25 cellular contexts compared by ENCODE assay signal in genomic region chr10:571643-572042, GRCh38.
DNase-seq lines count a peak whose midpoint lies in the region; ATAC-seq and TF ChIP-seq lines count a peak whose summit lies in the region.
"Had no signal": no experiment of that assay in that cellular context is flagged by ENCODE, and none has a peak within 500 bp of the region (broad histone marks: within the 10 kb centered on the region; RNA-seq: fewer than 3 reads in every experiment).

No MANE protein-coding gene starts in this region.

- intact Hi-C loops in natural killer cell (cut with micrococcal nuclease), result no loop called here

- H3K4me1 ChIP-seq in rectal smooth muscle tissue (ENCODE audit: control insufficient read depth, insufficient read depth, low read length), result peaks cover 32% of the 10 kb centered on the region

- in situ Hi-C loops in brain microvascular endothelial cell (cut with HindIII; ENCODE audit: low pct_ligation_motif_present, low sequenced_read_pairs), result no loop called here

- H3K4me1 Mint-ChIP-seq in brain, result peaks cover 79% of the 10 kb centered on the region
- H3K4me1 Mint-ChIP-seq in natural killer cell, result no peaks in the 10 kb centered on the region
- H3K4me1 Mint-ChIP-seq: CD14-positive monocyte; naive thymus-derived CD8-positive, alpha-beta T cell had no signal

- H3K27me3 ChIP-seq in rectal smooth muscle tissue (ENCODE audit: control insufficient read depth, insufficient read depth, low read length) (no peaks in the 10 kb centered on the region), brain microvascular endothelial cell (replicated peaks) (no peaks in the 10 kb centered on the region)
- H3K27me3 ChIP-seq: stomach had no signal

- H3K9ac ChIP-seq in rectal smooth muscle tissue (ENCODE audit: low read length), result no peak overlapping the region
- H3K9ac ChIP-seq: parathyroid adenoma had no signal

- no peaks in the 10 kb centered on the region for H3K27me3 Mint-ChIP-seq in brain
- H3K27me3 Mint-ChIP-seq in natural killer cell (ENCODE audit: low read depth in 2 of 2), result peaks cover 12 to 41% of the 10 kb centered on the region in 2 donors

- H3K27ac ChIP-seq in rectal smooth muscle tissue (ENCODE audit: low read depth, low read length) (peak overlapping the region; percentile 61), brain microvascular endothelial cell (no peak overlapping the region)
- H3K27ac ChIP-seq: epithelial cell of prostate, parathyroid adenoma had no signal

- no peak overlapping the region for H3K4me3 ChIP-seq in fibroblast of the aortic adventitia (ENCODE audit: low read depth, low read length)
- H3K4me3 ChIP-seq in rectal smooth muscle tissue (ENCODE audit: low read length), result no peak overlapping the region
- no peak overlapping the region for H3K4me3 ChIP-seq in brain microvascular endothelial cell (ENCODE audit: low read depth, low read length)
- H3K4me3 ChIP-seq: stomach had no signal

- H3K36me3 Mint-ChIP-seq in brain (peaks cover 59% of the 10 kb centered on the region), natural killer cell (no peaks in the 10 kb centered on the region)
- H3K36me3 Mint-ChIP-seq: CD14-positive monocyte had no signal

- no peak for ATAC-seq in natural killer cell
- ATAC-seq: activated CD4-positive, CD25-positive, alpha-beta regulatory T cell treated with anti-CD3 and anti-CD28 coated beads, Interleukin-2, amount 50 U/mL, for 24 hours; activated CD8-positive, alpha-beta T cell treated with anti-CD3 and anti-CD28 coated beads for 36 hours; HCT116; naive thymus-derived CD8-positive, alpha-beta T cell had no signal

- peaks cover 17 to 23% (median 19%) of the 10 kb centered on the region in 5 experiments for H3K9me3 Mint-ChIP-seq in brain
- H3K9me3 Mint-ChIP-seq in natural killer cell, result no peaks in the 10 kb centered on the region

- H3K4me3 Mint-ChIP-seq in brain, result no peak overlapping the region
- H3K4me3 Mint-ChIP-seq in natural killer cell, result no peak overlapping the region
- H3K4me3 Mint-ChIP-seq: activated CD8-positive, alpha-beta T cell treated with anti-CD3 and anti-CD28 coated beads for 36 hours; CD14-positive monocyte; naive thymus-derived CD8-positive, alpha-beta T cell had no signal

- DNase-seq in EH (ENCODE audit: low read depth), result peak; percentile 43
- peak; percentile 47 for DNase-seq in fibroblast of the aortic adventitia (ENCODE audit: low read depth)
- no peak for DNase-seq in brain microvascular endothelial cell
- DNase-seq in SW 1271 (lab: John Stamatoyannopoulos, UW), result no peak
- DNase-seq in natural killer cell, result no peak
- DNase-seq in hippocampal formation (lab: John Stamatoyannopoulos, UW), result no peak
- DNase-seq: activated CD8-positive, alpha-beta T cell treated with anti-CD3 and anti-CD28 coated beads for 36 hours; amniotic stem cell; caudate nucleus; glutamatergic neuron; mesenchymal stem cell; NCI-H1092 treated with DMSO at 0.1 percent for 48 hours; NCI-H2029 treated with DMSO at 0.1 percent for 48 hours; NCI-H345; SHP77; stimulated activated CD4-positive, alpha-beta T cell treated with anti-CD3 and anti-CD28 coated beads, Interleukin-15, amount 100 ng/mL, for 24 hours; stomach had no signal

- TF ChIP-seq CTCF in brain (conservative IDR thresholded peaks at IDR 0.05) (no peak), fibroblast of the aortic adventitia (IDR thresholded peaks at IDR 0.05; ENCODE audit: insufficient read depth, low read length) (no peak), brain microvascular endothelial cell (IDR thresholded peaks at IDR 0.05; ENCODE audit: low read depth, low read length, missing control alignments) (no peak), natural killer cell (IDR thresholded peaks at IDR 0.05) (no peak)

- H3K27ac Mint-ChIP-seq in brain (peak overlapping the region in 3 of 5 experiments; percentile 44 to 85 (median 70)), natural killer cell (no peak overlapping the region)
- H3K27ac Mint-ChIP-seq: activated CD8-positive, alpha-beta T cell treated with anti-CD3 and anti-CD28 coated beads for 36 hours; CD14-positive monocyte; naive thymus-derived CD8-positive, alpha-beta T cell had no signal

- no peaks in the 10 kb centered on the region for H3K36me3 ChIP-seq in rectal smooth muscle tissue (ENCODE audit: control insufficient read depth, insufficient read depth, low read length)
- H3K36me3 ChIP-seq in brain microvascular endothelial cell (replicated peaks), result no peaks in the 10 kb centered on the region
- H3K36me3 ChIP-seq: stomach had no signal

Comparison
In these comparisons a context has a peak if more than half of its experiments do, and no peak if none do; other contexts are left out.
1. DNase-seq: peak in EH (single experiment) and fibroblast of the aortic adventitia (single experiment); none in brain microvascular endothelial cell (single experiment), SW 1271 (0 of 2), natural killer cell (single experiment) and hippocampal formation (0 of 2).
2. H3K27ac Mint-ChIP-seq: peak in brain (3 of 5); none in natural killer cell (0 of 2).